ENCODE assay signal across 8 cellular contexts in the genomic region with DNA sequence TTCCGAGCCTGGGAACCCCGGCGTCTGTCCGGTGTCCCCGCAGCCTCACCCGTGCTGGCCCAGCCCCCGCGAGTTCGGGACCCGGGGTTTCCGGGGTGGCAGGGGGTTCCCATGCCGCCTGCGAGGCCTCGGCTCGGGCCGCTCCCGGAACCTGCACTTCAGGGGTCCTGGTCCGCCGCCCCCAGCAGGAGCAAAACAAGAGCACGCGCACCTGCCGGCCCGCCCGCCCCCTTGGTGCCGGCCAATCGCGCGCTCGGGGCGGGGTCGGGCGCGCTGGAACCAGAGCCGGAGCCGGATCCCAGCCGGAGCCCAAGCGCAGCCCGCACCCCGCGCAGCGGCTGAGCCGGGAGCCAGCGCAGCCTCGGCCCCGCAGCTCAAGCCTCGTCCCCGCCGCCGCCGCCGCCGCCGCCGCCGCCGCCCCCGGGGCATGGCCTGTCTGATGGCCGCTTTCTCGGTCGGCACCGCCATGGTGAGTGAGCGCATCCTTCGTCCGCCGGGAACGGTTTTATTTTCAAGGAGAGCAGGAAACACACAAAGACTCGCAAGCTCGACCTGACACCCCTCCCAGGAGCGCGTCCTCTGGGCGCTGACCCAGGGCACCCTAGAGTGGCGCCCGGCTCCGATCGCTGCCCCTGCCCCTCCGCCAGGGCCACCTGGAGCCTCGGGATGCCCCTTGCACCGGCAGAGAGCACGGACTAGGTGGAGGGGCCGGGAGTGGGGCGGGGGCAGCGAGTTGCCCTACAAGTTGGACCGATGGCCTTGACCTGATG. TPM values are rescaled to one million over a fixed set of nuclear protein-coding genes. Genes with fewer than 3 reads are reported as not detected.
DNase-seq lines count a peak whose midpoint lies in the region; ATAC-seq and TF ChIP-seq lines count a peak whose summit lies in the region.

Gene ABCG1, plus strand, starts transcription at position 305 of the 770 bp plus-strand sequence. Its CDS starts 123 bp downstream, at position 428.

- peak within 1 kb of the TSS; percentile 59 for H3K4me2 ChIP-seq in osteoblast (ENCODE audit: insufficient read depth, low read length)

- H3K27me3 ChIP-seq in cardiac muscle cell (peaks cover 31% of the 10 kb centered on the region), osteoblast (ENCODE audit: insufficient read depth, low read length) (peaks cover 41% of the 10 kb centered on the region)

- peaks cover 2% of the 10 kb centered on the region for H3K36me3 Mint-ChIP-seq in activated naive CD8-positive, alpha-beta T cell

- no peaks in the 10 kb centered on the region for H3K4me1 ChIP-seq in cardiac muscle cell (ENCODE audit: low read depth)
- H3K4me1 ChIP-seq in osteoblast (ENCODE audit: insufficient read depth, low read length): no peaks in the 10 kb centered on the region

- TF ChIP-seq CTCF in cardiac muscle cell (IDR thresholded peaks at IDR 0.05; ENCODE audit: low read depth, low read length): no peak
- TF ChIP-seq CTCF in osteoblast (IDR thresholded peaks at IDR 0.05; ENCODE audit: extremely low read depth, low read depth, low read length): no peak

- H3K9me3 Mint-ChIP-seq in activated naive CD8-positive, alpha-beta T cell (ENCODE audit: low read depth): peaks cover 3% of the 10 kb centered on the region

- H3K36me3 ChIP-seq in cardiac muscle cell (no peaks in the 10 kb centered on the region), osteoblast (ENCODE audit: insufficient read depth, low read length) (no peaks in the 10 kb centered on the region)

- peak; percentile 3 for DNase-seq in DMS153 (lab: John Stamatoyannopoulos, UW)
- no peak for DNase-seq in DMS153 treated with DMSO at 0.1 percent for 48 hours (lab: John Stamatoyannopoulos, UW; ENCODE audit: unreplicated experiment)
- peak; percentile 34 for DNase-seq in NCI-H748 treated with DMSO at 0.1 percent for 48 hours (lab: John Stamatoyannopoulos, UW)
- peak; percentile 33 to 76 for DNase-seq in cardiac muscle cell (ENCODE audit: low read depth in 1 of 2, low spot score in 1 of 2)
- DNase-seq in osteoblast (ENCODE audit: insufficient read length, low spot score, missing footprints): peak; percentile 58
- DNase-seq in T1000 (lab: John Stamatoyannopoulos, UW): no peak

- peak within 1 kb of the TSS; percentile 92 for H3K4me3 Mint-ChIP-seq in activated naive CD8-positive, alpha-beta T cell

- no peaks in the 10 kb centered on the region for H3K79me2 ChIP-seq in osteoblast (ENCODE audit: insufficient read depth, low read length)

- peaks cover 27% of the 10 kb centered on the region for H3K4me1 Mint-ChIP-seq in activated naive CD8-positive, alpha-beta T cell (ENCODE audit: low read depth)

- peak within 1 kb of the TSS; percentile 83 for H3K27ac Mint-ChIP-seq in activated naive CD8-positive, alpha-beta T cell

- no peaks in the 10 kb centered on the region for H4K20me1 ChIP-seq in osteoblast (ENCODE audit: insufficient read depth, low read length)

- ATAC-seq in HG03196 (IDR thresholded peaks at IDR 0.05; ENCODE audit: unreplicated experiment): no peak

- H3K27me3 Mint-ChIP-seq in activated naive CD8-positive, alpha-beta T cell: no peaks in the 10 kb centered on the region

- peak within 1 kb of the TSS; percentile 78 for H3K4me3 ChIP-seq in cardiac muscle cell
- peak within 1 kb of the TSS; percentile 8 for H3K4me3 ChIP-seq in osteoblast (ENCODE audit: insufficient read depth, low read length)

- H2AFZ ChIP-seq in osteoblast (ENCODE audit: low read length): no peak within 1 kb of the TSS

- H3K27ac ChIP-seq in cardiac muscle cell (no peak within 1 kb of the TSS), osteoblast (ENCODE audit: low read depth, low read length) (no peak within 1 kb of the TSS)

- no peaks in the 10 kb centered on the region for H3K9me3 ChIP-seq in cardiac muscle cell (ENCODE audit: low read depth)
- no peaks in the 10 kb centered on the region for H3K9me3 ChIP-seq in osteoblast (ENCODE audit: low read depth, low read length)

RNA-seq across cellular contexts. Expression of gene ABCG1, which starts in this region (rescaled TPM):
- total RNA-seq in cardiac muscle cell: 4.9 and 5.4 TPM in 2 replicates
- 2.6 and 4.0 TPM in 2 replicates for polyA plus RNA-seq in cardiac muscle cell
- under 0.01 and 0.72 TPM in 2 replicates for total RNA-seq in osteoblast

Comparison
In these comparisons a context has a peak if more than half of its experiments do, and no peak if none do; other contexts are left out.
1. DNase-seq: peak in DMS153 (single experiment), NCI-H748 treated with DMSO at 0.1 percent for 48 hours (single experiment) and cardiac muscle cell (2 of 2); none in DMS153 treated with DMSO at 0.1 percent for 48 hours (single experiment) and T1000 (single experiment).
2. Peak in DNase-seq, H3K4me3 ChIP-seq and H3K4me2 ChIP-seq in osteoblast; RNA of the gene not detected or under 1 TPM.